ENCODE assay signal across 8 cellular contexts in genomic region chr22:17085277-17086091, GRCh38. TPM values are rescaled to one million over a fixed set of nuclear protein-coding genes. Genes with fewer than 3 reads are reported as not detected.
DNase-seq lines count a peak whose midpoint lies in the region; ATAC-seq and TF ChIP-seq lines count a peak whose summit lies in the region.

No MANE protein-coding gene starts in this region.

- H3K9me3 Mint-ChIP-seq in activated CD4-positive, alpha-beta memory T cell treated with anti-CD3 and anti-CD28 coated beads, Interleukin-2, amount 10 ng/mL, durations not matched to agents 7 days and 5 days: no peaks in the 10 kb centered on the region

- CTCF ChIA-PET in activated CD4-positive, alpha-beta memory T cell treated with anti-CD3 and anti-CD28 coated beads, Interleukin-2, amount 10 ng/mL, durations not matched to agents 7 days and 5 days (lab: Charles Lee): interaction anchor here (0.6 to 4.3 kb wide), 2 partner anchors 86 to 1065 kb away, joined by 4 to 18 read pairs; partner anchors contain the start of gene USP18

- DNase-seq in D341Med (ENCODE audit: low spot score): peak; percentile 64
- DNase-seq in activated CD4-positive, alpha-beta memory T cell treated with anti-CD3 and anti-CD28 coated beads, Interleukin-2, amount 10 ng/mL, durations not matched to agents 7 days and 5 days: peak; percentile 33
- DNase-seq in fibroblast of mammary gland (ENCODE audit: low read depth): no peak
- DNase-seq in omental fat pad (ENCODE audit: low spot score): no peak
- DNase-seq in GM19238 (ENCODE audit: insufficient read length, low spot score): no peak
- no peak for DNase-seq in NCI-H1092 (lab: John Stamatoyannopoulos, UW)
- DNase-seq in NCI-H2029 treated with DMSO at 0.1 percent for 48 hours (lab: John Stamatoyannopoulos, UW): no peak

- peak overlapping the region; percentile 68 for H3K4me3 ChIP-seq in fibroblast of mammary gland (ENCODE audit: control insufficient read depth, low read depth, low read length)

- H3K4me3 Mint-ChIP-seq in activated CD4-positive, alpha-beta memory T cell treated with anti-CD3 and anti-CD28 coated beads, Interleukin-2, amount 10 ng/mL, durations not matched to agents 7 days and 5 days: peak overlapping the region; percentile 81

- no peak overlapping the region for H3K27ac Mint-ChIP-seq in activated CD4-positive, alpha-beta memory T cell treated with anti-CD3 and anti-CD28 coated beads, Interleukin-2, amount 10 ng/mL, durations not matched to agents 7 days and 5 days

- POLR2A ChIA-PET in activated CD4-positive, alpha-beta memory T cell treated with anti-CD3 and anti-CD28 coated beads, Interleukin-2, amount 10 ng/mL, durations not matched to agents 7 days and 5 days (lab: Charles Lee): interaction anchor here (0.9 to 4.5 kb wide), 5 partner anchors 10 to 79 kb away, joined by 3 to 39 read pairs (median 4); partner anchors contain the start of gene HDHD5

- ATAC-seq in HG02885 (IDR thresholded peaks at IDR 0.05; ENCODE audit: poor library complexity, unreplicated experiment) (peak; percentile 14), omental fat pad (ENCODE audit: low FRiP score) (peak; percentile 52)

- peaks cover 50% of the 10 kb centered on the region for H3K4me1 Mint-ChIP-seq in activated CD4-positive, alpha-beta memory T cell treated with anti-CD3 and anti-CD28 coated beads, Interleukin-2, amount 10 ng/mL, durations not matched to agents 7 days and 5 days

- H3K36me3 Mint-ChIP-seq in activated CD4-positive, alpha-beta memory T cell treated with anti-CD3 and anti-CD28 coated beads, Interleukin-2, amount 10 ng/mL, durations not matched to agents 7 days and 5 days (ENCODE audit: low read depth): peaks cover 19% of the 10 kb centered on the region

- peaks cover 18% of the 10 kb centered on the region for H3K27me3 Mint-ChIP-seq in activated CD4-positive, alpha-beta memory T cell treated with anti-CD3 and anti-CD28 coated beads, Interleukin-2, amount 10 ng/mL, durations not matched to agents 7 days and 5 days

- TF ChIP-seq CTCF in fibroblast of mammary gland (conservative IDR thresholded peaks at IDR 0.05; ENCODE audit: control insufficient read depth, insufficient read depth, low read depth, low read length) (no peak), omental fat pad (IDR thresholded peaks at IDR 0.05) (no peak)

RNA-seq across cellular contexts. Expression of gene IL17RA, which starts 0.7 kb away (rescaled TPM):
- 10 to 100 TPM; 37.8 to 38.7 TPM for total RNA-seq in activated CD4-positive, alpha-beta memory T cell treated with anti-CD3 and anti-CD28 coated beads, Interleukin-2, amount 10 ng/mL, durations not matched to agents 7 days and 5 days
- 10 to 100 TPM; 23.7 to 48.4 (median 31.0) TPM for total RNA-seq in omental fat pad

RNA-seq across cellular contexts. Expression of gene TMEM121B, which starts 35.7 kb away (rescaled TPM):
- total RNA-seq in activated CD4-positive, alpha-beta memory T cell treated with anti-CD3 and anti-CD28 coated beads, Interleukin-2, amount 10 ng/mL, durations not matched to agents 7 days and 5 days: not detected
- 1 to 10 TPM in 2 of 4 donors, under 1 TPM in 2; 0.46 to 1.4 (median 0.94) TPM for total RNA-seq in omental fat pad

Comparison
In these comparisons a context has a peak if more than half of its experiments do, and no peak if none do; other contexts are left out.
1. DNase-seq: peak in D341Med (single experiment) and activated CD4-positive, alpha-beta memory T cell treated with anti-CD3 and anti-CD28 coated beads, Interleukin-2, amount 10 ng/mL, durations not matched to agents 7 days and 5 days (single experiment); none in fibroblast of mammary gland (single experiment), omental fat pad (single experiment), GM19238 (single experiment), NCI-H1092 (single experiment) and NCI-H2029 treated with DMSO at 0.1 percent for 48 hours (single experiment).